17 cellular contexts compared by ENCODE assay signal in genomic region chr1:57590978-57591377, GRCh38.
"Had no signal": no experiment of that assay in that cellular context is flagged by ENCODE, and none has a peak within 500 bp of the region (broad histone marks: within the 10 kb centered on the region; RNA-seq: fewer than 3 reads in every experiment).

No MANE protein-coding gene starts in this region.

- H3K36me3 ChIP-seq: colonic mucosa, esophagus squamous epithelium, thoracic aorta had no signal

- H3K9me3 Mint-ChIP-seq: activated B cell treated with CpG ODN at 0.5 μM for 24 hours; activated CD8-positive, alpha-beta T cell treated with anti-CD3 and anti-CD28 coated beads for 36 hours; naive thymus-derived CD8-positive, alpha-beta T cell had no signal

- H3K27ac ChIP-seq: body of pancreas, colonic mucosa, esophagus squamous epithelium, parathyroid adenoma, thoracic aorta had no signal

- H3K4me3 Mint-ChIP-seq: activated B cell treated with CpG ODN at 0.5 μM for 24 hours; activated CD8-positive, alpha-beta T cell treated with anti-CD3 and anti-CD28 coated beads for 36 hours; activated naive CD8-positive, alpha-beta T cell; naive thymus-derived CD8-positive, alpha-beta T cell; stimulated activated effector memory CD8-positive, alpha-beta T cell treated with anti-CD3 and anti-CD28 coated beads, Interleukin-12 subunit alpha, Interleukin-12 subunit beta, amount 100 ng/mL, for 72 hours had no signal

- H3K4me1 Mint-ChIP-seq: activated B cell treated with CpG ODN at 0.5 μM for 24 hours; naive thymus-derived CD8-positive, alpha-beta T cell; stimulated activated effector memory CD8-positive, alpha-beta T cell treated with anti-CD3 and anti-CD28 coated beads, Interleukin-12 subunit alpha, Interleukin-12 subunit beta, amount 100 ng/mL, for 72 hours had no signal

- H3K9me3 ChIP-seq: body of pancreas, colonic mucosa, esophagus squamous epithelium, thoracic aorta had no signal

- H3K4me3 ChIP-seq: body of pancreas, colonic mucosa, esophagus squamous epithelium, thoracic aorta had no signal

- H3K27me3 ChIP-seq: body of pancreas, colonic mucosa, esophagus squamous epithelium had no signal

- H3K27ac Mint-ChIP-seq: activated B cell treated with CpG ODN at 0.5 μM for 24 hours; activated CD8-positive, alpha-beta T cell treated with anti-CD3 and anti-CD28 coated beads for 36 hours; activated naive CD8-positive, alpha-beta T cell; stimulated activated effector memory CD8-positive, alpha-beta T cell treated with anti-CD3 and anti-CD28 coated beads, Interleukin-12 subunit alpha, Interleukin-12 subunit beta, amount 100 ng/mL, for 72 hours had no signal

- H3K27me3 Mint-ChIP-seq: activated CD8-positive, alpha-beta T cell treated with anti-CD3 and anti-CD28 coated beads for 36 hours; activated naive CD8-positive, alpha-beta T cell had no signal

- H3K36me3 Mint-ChIP-seq: activated naive CD8-positive, alpha-beta T cell; naive thymus-derived CD8-positive, alpha-beta T cell; stimulated activated effector memory CD8-positive, alpha-beta T cell treated with anti-CD3 and anti-CD28 coated beads, Interleukin-12 subunit alpha, Interleukin-12 subunit beta, amount 100 ng/mL, for 72 hours had no signal

- DNase-seq: activated B cell treated with CpG ODN at 0.5 μM for 24 hours; activated CD4-positive, alpha-beta T cell treated with anti-CD3 and anti-CD28 coated beads for 48 hours; activated CD8-positive, alpha-beta T cell treated with anti-CD3 and anti-CD28 coated beads for 36 hours; activated effector memory CD4-positive, alpha-beta T cell treated with anti-CD3 and anti-CD28 coated beads, Interleukin-2, amount 50 U/mL, for 16 hours; activated T-cell treated with anti-CD3 and anti-CD28 coated beads, Interleukin-2, amount 50 U/mL, for 48 hours; amniotic stem cell; body of pancreas; central memory CD4-positive, alpha-beta T cell; colonic mucosa; esophagus squamous epithelium; naive thymus-derived CD8-positive, alpha-beta T cell; retina; T-helper 2 cell had no signal

- H3K4me1 ChIP-seq: body of pancreas, colonic mucosa, esophagus squamous epithelium, parathyroid adenoma had no signal
